Comparison of ENCODE assay signal across 8 cellular contexts in the genomic region with DNA sequence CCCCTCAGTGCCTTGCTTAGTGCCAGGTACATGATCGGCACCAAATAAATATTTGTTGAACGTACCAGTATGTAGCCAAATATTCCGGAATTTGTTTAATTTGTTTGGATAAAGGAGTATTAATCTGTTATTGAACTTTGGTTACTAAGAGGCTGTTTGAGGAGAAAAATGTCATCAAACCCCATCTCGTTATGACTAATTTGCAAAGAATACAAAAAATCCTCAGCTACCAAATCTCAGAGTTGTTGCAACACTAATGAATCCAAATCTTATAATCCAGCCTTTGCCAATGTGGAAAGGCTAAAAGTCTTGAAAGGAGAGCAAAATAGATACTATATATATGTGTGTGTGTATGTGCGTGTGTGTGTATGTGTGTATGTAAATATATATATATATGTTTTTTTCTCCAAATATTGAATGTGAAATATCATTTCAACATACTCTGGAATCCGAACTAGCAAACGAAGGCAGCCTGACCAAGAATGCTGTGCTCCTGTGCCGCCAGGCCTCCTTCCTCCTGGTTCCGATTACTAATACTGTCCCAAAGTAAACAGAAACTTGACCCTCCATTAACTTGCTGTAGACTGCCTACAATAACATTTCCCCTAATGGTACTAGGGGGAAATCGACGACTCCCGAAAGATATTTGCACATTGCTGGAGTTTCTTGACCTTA.
DNase-seq lines count a peak whose midpoint lies in the region; ATAC-seq and TF ChIP-seq lines count a peak whose summit lies in the region.

No MANE protein-coding gene starts in this region.

- H2AFZ ChIP-seq in fibroblast of lung (ENCODE audit: low read length) (no peak overlapping the region), trophoblast cell (ENCODE audit: insufficient read depth, low read length, poor library complexity) (no peak overlapping the region)

- no peak overlapping the region for H2AK5ac ChIP-seq in trophoblast cell (ENCODE audit: low read length)

- H3K9me3 ChIP-seq in fibroblast of lung (ENCODE audit: control insufficient read depth, insufficient read depth, low read depth, low read length) (no peaks in the 10 kb centered on the region), trophoblast cell (ENCODE audit: insufficient read depth, low read depth, low read length) (no peaks in the 10 kb centered on the region)

- H3K79me2 ChIP-seq in fibroblast of lung (ENCODE audit: control insufficient read depth, insufficient read depth, low read length) (no peaks in the 10 kb centered on the region), trophoblast cell (ENCODE audit: control insufficient read depth, insufficient read depth, low read length, poor library complexity) (no peaks in the 10 kb centered on the region)

- H3K4me3 ChIP-seq in fibroblast of lung (replicated peaks in 1 of 4; ENCODE audit: control extremely low read depth in 1 of 4, insufficient read depth in 1 of 4, low read depth in 3 of 4, low read length in 4 of 4) (no peak overlapping the region), trophoblast cell (ENCODE audit: low read depth, low read length) (no peak overlapping the region)

- H3K14ac ChIP-seq in trophoblast cell (ENCODE audit: low read length) = no peak overlapping the region

- no peak overlapping the region for H4K8ac ChIP-seq in trophoblast cell (ENCODE audit: low read depth, low read length)

- no peak overlapping the region for H3K18ac ChIP-seq in trophoblast cell (ENCODE audit: low read length)

- TF ChIP-seq POLR2A in erythroblast (IDR thresholded peaks at IDR 0.05; ENCODE audit: low read length) = no peak

- no peak for TF ChIP-seq CTCF in fibroblast of lung (conservative IDR thresholded peaks at IDR 0.05 in 1 of 2, IDR thresholded peaks at IDR 0.05 in 1 of 2; ENCODE audit: low read depth in 1 of 2, low read length in 2 of 2)

- no CpG with 5 or more reads among the region's 12 CpGs for WGBS in trophoblast cell (ENCODE audit: extremely low coverage, insufficient coverage, insufficient read length)

- H3K4me1 ChIP-seq in fibroblast of lung (ENCODE audit: control insufficient read depth, extremely low read depth, insufficient read depth, low read length) (no peaks in the 10 kb centered on the region), trophoblast cell (ENCODE audit: control insufficient read depth in 1 of 2, insufficient read depth in 2 of 2, low read length in 2 of 2) (peaks cover 0 to 2% of the 10 kb centered on the region in 2 experiments)

- DNase-seq in EH (ENCODE audit: low read depth) (peak; percentile 80), NCI-H2029 treated with DMSO at 0.1 percent for 48 hours (lab: John Stamatoyannopoulos, UW) (peak; percentile 56), fibroblast of lung (ENCODE audit: low read depth in 2 of 2) (peak; percentile 62 to 77), trophoblast cell (peak; percentile 66 to 81), erythroblast (lab: John Stamatoyannopoulos, UW) (no peak)

- H4K91ac ChIP-seq in trophoblast cell (ENCODE audit: low read depth, low read length) = no peak overlapping the region

- H3K27ac ChIP-seq in fibroblast of lung (ENCODE audit: insufficient read depth, low read length) (no peak overlapping the region), trophoblast cell (ENCODE audit: low read depth, low read length) (no peak overlapping the region)

- H3K4me2 ChIP-seq in fibroblast of lung (ENCODE audit: extremely low read depth, insufficient read depth, low read length) (peak overlapping the region; percentile 51), trophoblast cell (ENCODE audit: low read length) (no peak overlapping the region)

- no peak overlapping the region for H3K23ac ChIP-seq in trophoblast cell (ENCODE audit: low read length)

- ATAC-seq in GM21723 (IDR thresholded peaks at IDR 0.05; ENCODE audit: unreplicated experiment) (no peak), GM19023 (IDR thresholded peaks at IDR 0.05; ENCODE audit: unreplicated experiment) (no peak), HG03095 (IDR thresholded peaks at IDR 0.05; ENCODE audit: unreplicated experiment) (no peak)

- H4K12ac ChIP-seq in trophoblast cell (ENCODE audit: low read depth, low read length) = no peak overlapping the region

- no peak overlapping the region for H2BK120ac ChIP-seq in trophoblast cell (ENCODE audit: insufficient read depth, low read length, poor library complexity)

- no peak overlapping the region for H3K4ac ChIP-seq in trophoblast cell (ENCODE audit: low read depth, low read length)

- no peaks in the 10 kb centered on the region for H3K27me3 ChIP-seq in fibroblast of lung (ENCODE audit: control insufficient read depth, insufficient read depth, low read length)
- H3K27me3 ChIP-seq in trophoblast cell (ENCODE audit: insufficient read depth, low read length) = no peaks in the 10 kb centered on the region

- H4K20me1 ChIP-seq in fibroblast of lung (ENCODE audit: control insufficient read depth, extremely low read depth, insufficient read depth, low read length) = no peaks in the 10 kb centered on the region

- no peak overlapping the region for H2BK12ac ChIP-seq in trophoblast cell (ENCODE audit: low read length)

- no peak overlapping the region for H3K9ac ChIP-seq in fibroblast of lung (ENCODE audit: insufficient read depth, low read length)
- no peak overlapping the region for H3K9ac ChIP-seq in trophoblast cell (ENCODE audit: low read length)

- no peaks in the 10 kb centered on the region for H3K36me3 ChIP-seq in fibroblast of lung (ENCODE audit: control insufficient read depth, insufficient read depth, low read length)
- no peaks in the 10 kb centered on the region for H3K36me3 ChIP-seq in trophoblast cell (ENCODE audit: control insufficient read depth in 1 of 2, insufficient read depth in 2 of 2, low read length in 2 of 2)

- no peaks in the 10 kb centered on the region for H3K79me1 ChIP-seq in trophoblast cell (ENCODE audit: low read length)

- H2BK5ac ChIP-seq in trophoblast cell (ENCODE audit: low read depth, low read length, poor library complexity) = no peak overlapping the region

Comparison
In these comparisons a context has a peak if more than half of its experiments do, and no peak if none do; other contexts are left out.
1. DNase-seq: peak in EH (single experiment), NCI-H2029 treated with DMSO at 0.1 percent for 48 hours (single experiment), fibroblast of lung (2 of 2) and trophoblast cell (2 of 2); none in erythroblast (0 of 2).